24 cellular contexts compared by ENCODE assay signal in genomic region chr10:89185658-89186057, GRCh38. TPM values are rescaled to one million over a fixed set of nuclear protein-coding genes. Genes with fewer than 3 reads are reported as not detected.
"Had no signal": no experiment of that assay in that cellular context is flagged by ENCODE, and none has a peak within 500 bp of the region (broad histone marks: within the 10 kb centered on the region; RNA-seq: fewer than 3 reads in every experiment).

No MANE protein-coding gene starts in this region.

- H3K27me3 ChIP-seq: body of pancreas, gastrocnemius medialis, ovary, suprapubic skin, transverse colon, vagina had no signal

- H3K4me1 ChIP-seq: gastrocnemius medialis, psoas muscle, transverse colon, vagina had no signal

- FAIRE-seq: kidney had no signal

- ATAC-seq: activated CD8-positive, alpha-beta T cell treated with anti-CD3 and anti-CD28 coated beads for 36 hours; activated T-helper 17 cell treated with anti-CD3 and anti-CD28 coated beads, Interleukin-2, amount 50 U/mL, for 72 hours; body of pancreas; gastrocnemius medialis; natural killer cell; psoas muscle; right cardiac atrium; stimulated activated naive CD8-positive, alpha-beta T cell treated with anti-CD3 and anti-CD28 coated beads, Interleukin-15, amount 100 ng/mL, for 72 hours had no signal

- H3K27ac ChIP-seq: body of pancreas, epithelial cell of prostate, gastrocnemius medialis, ovary, psoas muscle, skin epidermis, suprapubic skin, transverse colon, vagina had no signal

- H3K9me3 ChIP-seq: body of pancreas, gastrocnemius medialis, ovary, psoas muscle, suprapubic skin, transverse colon, vagina had no signal

- DNase-seq: activated CD4-positive, alpha-beta T cell treated with anti-CD3 and anti-CD28 coated beads, Interleukin-2, amount 10 ng/mL, durations not matched to agents 24 days and 14 days; activated CD8-positive, alpha-beta T cell treated with anti-CD3 and anti-CD28 coated beads for 36 hours; activated naive CD4-positive, alpha-beta T cell; activated naive CD8-positive, alpha-beta T cell treated with anti-CD3 and anti-CD28 coated beads, Interleukin-2, amount 10 ng/mL, durations not matched to agents 7 days and 5 days; activated T-cell treated with anti-CD3 and anti-CD28 coated beads, Interleukin-2, amount 50 U/mL, for 1 hour; amygdala; body of pancreas; caudate nucleus; gastrocnemius medialis; head of caudate nucleus; kidney; natural killer cell; ovary; psoas muscle; right cardiac atrium; stimulated activated CD4-positive, alpha-beta T cell treated with anti-CD3 and anti-CD28 coated beads, Interleukin-15, amount 100 ng/mL, for 24 hours; stimulated activated CD4-positive, alpha-beta T cell treated with anti-CD3 and anti-CD28 coated beads, Interleukin-2, amount 100 ng/mL, for 48 hours; stimulated activated naive CD8-positive, alpha-beta T cell treated with anti-CD3 and anti-CD28 coated beads, Interleukin-15, amount 100 ng/mL, for 72 hours; transverse colon had no signal

- H3K4me3 ChIP-seq: body of pancreas, gastrocnemius medialis, ovary, psoas muscle, skin epidermis, suprapubic skin, transverse colon, vagina had no signal

- H3K36me3 ChIP-seq: gastrocnemius medialis, ovary, suprapubic skin, transverse colon, vagina had no signal

RNA-seq across cellular contexts. Expression of gene CH25H, which starts 21.5 kb away (rescaled TPM):
- total RNA-seq: activated CD4-positive, alpha-beta T cell treated with anti-CD3 and anti-CD28 coated beads, Interleukin-2, amount 10 ng/mL, durations not matched to agents 24 days and 14 days; activated CD8-positive, alpha-beta T cell treated with anti-CD3 and anti-CD28 coated beads for 36 hours; activated naive CD8-positive, alpha-beta T cell treated with anti-CD3 and anti-CD28 coated beads, Interleukin-2, amount 10 ng/mL, durations not matched to agents 7 days and 5 days; activated T-helper 17 cell treated with anti-CD3 and anti-CD28 coated beads, Interleukin-2, amount 50 U/mL, for 72 hours had no signal
